Comparison of ENCODE assay signal across 9 cellular contexts in the genomic region with DNA sequence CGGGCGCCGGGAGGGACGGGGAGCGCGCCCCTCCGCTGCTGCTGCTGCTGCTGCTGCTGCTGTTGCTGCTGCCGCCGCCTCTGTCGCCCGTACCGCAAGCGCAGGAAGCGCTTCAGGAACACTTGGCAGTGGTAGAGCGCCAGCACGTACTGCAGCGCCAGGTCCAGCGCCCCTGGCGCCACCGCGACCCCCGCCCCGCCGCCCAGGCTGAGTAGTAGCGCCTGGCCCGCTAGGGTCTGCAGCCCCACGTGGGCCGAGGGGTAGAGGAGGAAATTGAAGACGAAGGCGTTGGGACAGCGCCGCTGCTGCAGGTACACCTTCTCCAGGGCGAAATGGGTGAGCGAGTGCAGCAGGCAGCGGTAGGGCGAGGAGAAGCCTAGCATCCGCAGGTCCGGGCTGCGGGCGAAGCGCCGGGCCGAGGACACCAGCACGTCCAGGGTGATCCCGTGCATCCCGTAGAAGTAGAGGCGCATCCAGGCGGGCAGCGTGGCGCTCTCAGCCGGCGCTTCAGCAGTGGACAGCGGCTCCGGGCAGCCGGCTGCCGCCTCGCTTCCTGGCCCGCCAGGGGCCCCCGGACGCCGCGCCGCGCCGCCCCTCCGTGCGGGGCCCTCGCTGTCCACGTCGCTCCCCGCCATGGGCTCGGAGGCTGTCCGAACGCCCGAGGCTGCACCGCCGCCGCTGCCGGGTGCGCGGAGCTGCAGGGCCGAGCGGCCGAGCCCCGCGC. TPM values are rescaled to one million over a fixed set of nuclear protein-coding genes. Genes with fewer than 3 reads are reported as not detected.
A peak's percentile ranks its signal among the peaks of the same experiment; 100 is the strongest.
DNase-seq lines count a peak whose midpoint lies in the region; ATAC-seq and TF ChIP-seq lines count a peak whose summit lies in the region.
"Had no signal": no experiment of that assay in that cellular context is flagged by ENCODE, and none has a peak within 500 bp of the region (broad histone marks: within the 10 kb centered on the region; RNA-seq: fewer than 3 reads in every experiment).

Gene TMEM229A (minus strand): TSS at position 699 of the 724 bp plus-strand sequence. CDS start 64 bp downstream, at position 635.

- peak within 1 kb of the TSS; percentile 72 for H2BK120ac ChIP-seq in neuronal stem cell (ENCODE audit: low read depth, low read length)

- peaks cover 4% of the 10 kb centered on the region for H3K4me1 Mint-ChIP-seq in activated CD4-positive, alpha-beta memory T cell treated with anti-CD3 and anti-CD28 coated beads for 36 hours (ENCODE audit: low read depth)
- peaks cover 2% of the 10 kb centered on the region for H3K4me1 Mint-ChIP-seq in activated CD4-positive, alpha-beta memory T cell treated with anti-CD3 and anti-CD28 coated beads, Interleukin-2, amount 10 ng/mL, durations not matched to agents 7 days and 5 days

- H4K20me1 ChIP-seq in KMS-11 (ENCODE audit: insufficient read depth), result no peaks in the 10 kb centered on the region

- H2BK15ac ChIP-seq in neuronal stem cell (ENCODE audit: low read length), result peak within 1 kb of the TSS; percentile 49

- H3K9me3 Mint-ChIP-seq in activated CD4-positive, alpha-beta memory T cell treated with anti-CD3 and anti-CD28 coated beads for 36 hours, result no peaks in the 10 kb centered on the region
- no peaks in the 10 kb centered on the region for H3K9me3 Mint-ChIP-seq in activated CD4-positive, alpha-beta memory T cell treated with anti-CD3 and anti-CD28 coated beads, Interleukin-2, amount 10 ng/mL, durations not matched to agents 7 days and 5 days
- H3K9me3 Mint-ChIP-seq: activated naive CD4-positive, alpha-beta T cell treated with anti-CD3 and anti-CD28 coated beads, Interleukin-2, amount 50 U/mL, for 72 hours had no signal

- H3K18ac ChIP-seq in neuronal stem cell (ENCODE audit: low read length), result peak within 1 kb of the TSS; percentile 92

- H3K4me1 ChIP-seq in KMS-11 (ENCODE audit: low read depth, poor library complexity, severe bottlenecking), result no peaks in the 10 kb centered on the region
- peaks cover 2 to 3% of the 10 kb centered on the region in 2 donors for H3K4me1 ChIP-seq in neuronal stem cell (ENCODE audit: control insufficient read depth in 2 of 2, insufficient read depth in 1 of 2, low read depth in 1 of 2, low read length in 2 of 2)

- no peak within 1 kb of the TSS for H3K4ac ChIP-seq in neuronal stem cell (ENCODE audit: low read length)

- peak within 1 kb of the TSS; percentile 58 for H2BK12ac ChIP-seq in neuronal stem cell (ENCODE audit: low read length)

- peak within 1 kb of the TSS; percentile 61 for H3K4me2 ChIP-seq in KMS-11
- H3K4me2 ChIP-seq in neuronal stem cell (ENCODE audit: insufficient read depth, low read length, poor library complexity, severe bottlenecking), result peak within 1 kb of the TSS; percentile 98

- no peak within 1 kb of the TSS for H3K27ac Mint-ChIP-seq in activated CD4-positive, alpha-beta memory T cell treated with anti-CD3 and anti-CD28 coated beads for 36 hours
- H3K27ac Mint-ChIP-seq in activated CD4-positive, alpha-beta memory T cell treated with anti-CD3 and anti-CD28 coated beads, Interleukin-2, amount 10 ng/mL, durations not matched to agents 7 days and 5 days, result no peak within 1 kb of the TSS
- H3K27ac Mint-ChIP-seq: activated naive CD4-positive, alpha-beta T cell treated with anti-CD3 and anti-CD28 coated beads, Interleukin-2, amount 50 U/mL, for 72 hours had no signal

- no peaks in the 10 kb centered on the region for H3K79me2 ChIP-seq in KMS-11 (ENCODE audit: insufficient read depth, low read depth)

- ATAC-seq in HG03442 (IDR thresholded peaks at IDR 0.05; ENCODE audit: unreplicated experiment), result no peak

- H2AFZ ChIP-seq in KMS-11 (ENCODE audit: low read depth) (peak within 1 kb of the TSS; percentile 81), neuronal stem cell (ENCODE audit: low read length) (peak within 1 kb of the TSS; percentile 93)

- peak within 1 kb of the TSS; percentile 56 for H3K14ac ChIP-seq in neuronal stem cell (ENCODE audit: low read length)

- H2BK5ac ChIP-seq in neuronal stem cell (ENCODE audit: low read length), result no peak within 1 kb of the TSS

- H3K4me3 ChIP-seq in KMS-11 (IDR thresholded peaks at IDR 0.05; ENCODE audit: insufficient read depth, low read depth, low read length), result no peak within 1 kb of the TSS
- H3K4me3 ChIP-seq in neuronal stem cell (ENCODE audit: low read length in 2 of 2), result peak within 1 kb of the TSS; percentile 54 to 81

- no peak for TF ChIP-seq CTCF in KMS-11 (conservative IDR thresholded peaks at IDR 0.05; ENCODE audit: low read depth, low read length)

- CTCF ChIA-PET in activated CD4-positive, alpha-beta memory T cell treated with anti-CD3 and anti-CD28 coated beads for 36 hours (lab: Charles Lee), result no interaction called here
- CTCF ChIA-PET in activated CD4-positive, alpha-beta memory T cell treated with anti-CD3 and anti-CD28 coated beads, Interleukin-2, amount 10 ng/mL, durations not matched to agents 7 days and 5 days (lab: Charles Lee), result no interaction called here

- H3K27me3 ChIP-seq in KMS-11 (ENCODE audit: insufficient read depth, low read depth) (no peaks in the 10 kb centered on the region), neuronal stem cell (ENCODE audit: control insufficient read depth in 3 of 3, insufficient read depth in 3 of 3, low read depth in 1 of 3, low read length in 3 of 3) (peaks cover 3 to 59% (median 27%) of the 10 kb centered on the region in 3 experiments)

- H4K91ac ChIP-seq in neuronal stem cell (ENCODE audit: low read depth, low read length, poor library complexity), result no peak within 1 kb of the TSS

- intact Hi-C loops in activated CD4-positive, alpha-beta memory T cell treated with anti-CD3 and anti-CD28 coated beads for 36 hours (cut with micrococcal nuclease), result no loop called here

- H3K27ac ChIP-seq in KMS-11, result no peak within 1 kb of the TSS
- no peak within 1 kb of the TSS for H3K27ac ChIP-seq in neuronal stem cell (replicated peaks; ENCODE audit: low read length)

- peaks cover 36% of the 10 kb centered on the region for H3K27me3 Mint-ChIP-seq in activated CD4-positive, alpha-beta memory T cell treated with anti-CD3 and anti-CD28 coated beads for 36 hours
- H3K27me3 Mint-ChIP-seq in activated CD4-positive, alpha-beta memory T cell treated with anti-CD3 and anti-CD28 coated beads, Interleukin-2, amount 10 ng/mL, durations not matched to agents 7 days and 5 days, result peaks cover 42% of the 10 kb centered on the region

- no peaks in the 10 kb centered on the region for H3K79me1 ChIP-seq in neuronal stem cell (ENCODE audit: low read depth, low read length)

- peak within 1 kb of the TSS; percentile 37 for H3K4me3 Mint-ChIP-seq in activated CD4-positive, alpha-beta memory T cell treated with anti-CD3 and anti-CD28 coated beads for 36 hours
- no peak within 1 kb of the TSS for H3K4me3 Mint-ChIP-seq in activated CD4-positive, alpha-beta memory T cell treated with anti-CD3 and anti-CD28 coated beads, Interleukin-2, amount 10 ng/mL, durations not matched to agents 7 days and 5 days

- no peaks in the 10 kb centered on the region for H3K9me3 ChIP-seq in neuronal stem cell (replicated peaks in 1 of 2; ENCODE audit: control insufficient read depth in 2 of 2, insufficient read depth in 1 of 2, low read depth in 1 of 2, low read length in 2 of 2)

- H3K9ac ChIP-seq in KMS-11, result no peak within 1 kb of the TSS
- H3K9ac ChIP-seq in neuronal stem cell (ENCODE audit: low read depth, low read length, poor library complexity), result peak within 1 kb of the TSS; percentile 91

- H3K36me3 ChIP-seq in KMS-11 (ENCODE audit: insufficient read depth), result no peaks in the 10 kb centered on the region
- H3K36me3 ChIP-seq in neuronal stem cell (replicated peaks in 1 of 2; ENCODE audit: control insufficient read depth in 2 of 2, insufficient read depth in 2 of 2, low read length in 2 of 2), result no peaks in the 10 kb centered on the region

- H3K23ac ChIP-seq in neuronal stem cell (ENCODE audit: low read depth, low read length, poor library complexity), result peak within 1 kb of the TSS; percentile 96

- POLR2A ChIA-PET in activated CD4-positive, alpha-beta memory T cell treated with anti-CD3 and anti-CD28 coated beads for 36 hours (lab: Charles Lee), result no interaction called here
- POLR2A ChIA-PET in activated CD4-positive, alpha-beta memory T cell treated with anti-CD3 and anti-CD28 coated beads, Interleukin-2, amount 10 ng/mL, durations not matched to agents 7 days and 5 days (lab: Charles Lee), result no interaction called here

- peak; percentile 11 for DNase-seq in activated CD4-positive, alpha-beta memory T cell treated with anti-CD3 and anti-CD28 coated beads for 36 hours
- DNase-seq in activated CD4-positive, alpha-beta memory T cell treated with anti-CD3 and anti-CD28 coated beads, Interleukin-2, amount 10 ng/mL, durations not matched to agents 7 days and 5 days, result no peak
- peak; percentile 52 for DNase-seq in activated CD8-positive, alpha-beta memory T cell treated with anti-CD3 and anti-CD28 coated beads, Interleukin-2, amount 50 U/mL, for 48 hours
- DNase-seq in globus pallidus (ENCODE audit: low spot score), result peak; percentile 71
- DNase-seq in neuronal stem cell (ENCODE audit: low spot score), result peak; percentile 57
- DNase-seq in GOT3 (lab: John Stamatoyannopoulos, UW), result no peak

- no peaks in the 10 kb centered on the region for H3K36me3 Mint-ChIP-seq in activated CD4-positive, alpha-beta memory T cell treated with anti-CD3 and anti-CD28 coated beads for 36 hours
- no peaks in the 10 kb centered on the region for H3K36me3 Mint-ChIP-seq in activated CD4-positive, alpha-beta memory T cell treated with anti-CD3 and anti-CD28 coated beads, Interleukin-2, amount 10 ng/mL, durations not matched to agents 7 days and 5 days (ENCODE audit: low read depth)

- H4K8ac ChIP-seq in neuronal stem cell (ENCODE audit: low read depth, low read length), result no peak within 1 kb of the TSS

- H2AK5ac ChIP-seq in neuronal stem cell (ENCODE audit: low read depth, low read length), result peak within 1 kb of the TSS; percentile 75

- no CpG with 5 or more reads among the region's 86 CpGs for WGBS in neuronal stem cell (ENCODE audit: extremely low coverage in 2 of 2, insufficient read length in 2 of 2, insufficient replicate concordance in 1 of 2), 2 donors

RNA-seq across cellular contexts. Expression of gene TMEM229A, which starts in this region (rescaled TPM):
- not detected for total RNA-seq in activated CD4-positive, alpha-beta memory T cell treated with anti-CD3 and anti-CD28 coated beads for 36 hours
- total RNA-seq in activated CD4-positive, alpha-beta memory T cell treated with anti-CD3 and anti-CD28 coated beads, Interleukin-2, amount 10 ng/mL, durations not matched to agents 7 days and 5 days, result not detected
- 0.31 TPM for polyA plus RNA-seq in neuronal stem cell (2013, experiment 1 of 2)
- 0.33 TPM for polyA plus RNA-seq in neuronal stem cell (2013, experiment 2 of 2)
- total RNA-seq: activated naive CD4-positive, alpha-beta T cell treated with anti-CD3 and anti-CD28 coated beads, Interleukin-2, amount 50 U/mL, for 72 hours had no signal

Comparison
In these comparisons a context has a peak if more than half of its experiments do, and no peak if none do; other contexts are left out.
1. Peak in DNase-seq in activated CD4-positive, alpha-beta memory T cell treated with anti-CD3 and anti-CD28 coated beads for 36 hours; RNA of the gene not detected or under 1 TPM.
2. DNase-seq: peak in activated CD8-positive, alpha-beta memory T cell treated with anti-CD3 and anti-CD28 coated beads, Interleukin-2, amount 50 U/mL, for 48 hours (single experiment), globus pallidus (single experiment) and neuronal stem cell (single experiment); none in activated CD4-positive, alpha-beta memory T cell treated with anti-CD3 and anti-CD28 coated beads, Interleukin-2, amount 10 ng/mL, durations not matched to agents 7 days and 5 days (single experiment) and GOT3 (single experiment).